In the genomic region with DNA sequence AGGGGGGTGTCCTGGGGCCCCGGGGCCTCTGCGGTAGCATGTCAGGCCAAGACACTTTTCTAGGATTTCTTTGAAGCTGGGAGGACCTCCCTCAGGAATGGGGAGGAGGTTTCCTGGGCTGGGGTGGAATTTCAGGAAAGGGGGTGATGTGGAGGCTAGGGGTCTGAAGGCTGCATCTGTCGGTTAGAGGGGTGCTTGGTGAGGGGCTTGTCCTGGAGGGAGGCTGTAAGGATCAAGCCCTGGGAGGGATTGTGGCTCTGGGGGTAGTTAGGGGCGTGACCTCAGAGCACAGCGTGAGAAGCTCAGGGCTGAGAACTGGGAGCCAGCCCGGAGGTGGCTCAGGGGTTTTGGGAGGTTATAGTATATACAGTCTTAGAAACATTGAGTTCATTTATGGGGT, we compare ENCODE assay signal across 8 cellular contexts.
DNase-seq lines count a peak whose midpoint lies in the region; ATAC-seq and TF ChIP-seq lines count a peak whose summit lies in the region.

No MANE protein-coding gene starts in this region.

- H3K9me3 Mint-ChIP-seq in effector memory CD8-positive, alpha-beta T cell, result no peaks in the 10 kb centered on the region
- H3K9me3 Mint-ChIP-seq in nephron progenitor cell, result no peaks in the 10 kb centered on the region

- H3K27me3 ChIP-seq in BLaER1, result no peaks in the 10 kb centered on the region

- peak overlapping the region; percentile 97 for H3K4me2 ChIP-seq in BLaER1

- peak overlapping the region; percentile 84 to 98 for H3K27ac Mint-ChIP-seq in effector memory CD8-positive, alpha-beta T cell
- H3K27ac Mint-ChIP-seq in nephron progenitor cell, result peak overlapping the region; percentile 80

- peaks cover 4% of the 10 kb centered on the region for H4K20me1 ChIP-seq in BLaER1

- peak overlapping the region; percentile 22 for H3K27ac ChIP-seq in BLaER1

- peak overlapping the region; percentile 36; the same call in 1 of the 2 replicates for H3K4me3 ChIP-seq in BLaER1

- no peak for TF ChIP-seq CTCF in nephron progenitor cell (IDR thresholded peaks at IDR 0.05)

- H3K9ac ChIP-seq in BLaER1, result peak overlapping the region; percentile 60

- peak overlapping the region; percentile 97 to 99 for H3K4me3 Mint-ChIP-seq in effector memory CD8-positive, alpha-beta T cell
- peak overlapping the region; percentile 82 for H3K4me3 Mint-ChIP-seq in nephron progenitor cell

- no peaks in the 10 kb centered on the region for H3K36me3 ChIP-seq in BLaER1

- peaks cover 41 to 42% of the 10 kb centered on the region in 2 donors for H3K4me1 Mint-ChIP-seq in effector memory CD8-positive, alpha-beta T cell (ENCODE audit: low read depth in 2 of 2)
- peaks cover 78% of the 10 kb centered on the region for H3K4me1 Mint-ChIP-seq in nephron progenitor cell

- no peaks in the 10 kb centered on the region for H3K27me3 Mint-ChIP-seq in effector memory CD8-positive, alpha-beta T cell
- H3K27me3 Mint-ChIP-seq in nephron progenitor cell (ENCODE audit: low read depth, poor library complexity), result no peaks in the 10 kb centered on the region

- no peak for ATAC-seq in effector memory CD8-positive, alpha-beta T cell (replicated peaks)

- intact Hi-C loops in posterior cingulate gyrus (cut with DNase I), result no loop called here

- H3K9me3 ChIP-seq in BLaER1, result no peaks in the 10 kb centered on the region

- peaks cover 27% of the 10 kb centered on the region for H3K36me3 Mint-ChIP-seq in effector memory CD8-positive, alpha-beta T cell (ENCODE audit: insufficient read depth)
- H3K36me3 Mint-ChIP-seq in nephron progenitor cell (ENCODE audit: low read depth), result no peaks in the 10 kb centered on the region

- peak; percentile 48 for DNase-seq in OCI-M1 (lab: John Stamatoyannopoulos, UW)
- DNase-seq in effector memory CD8-positive, alpha-beta T cell, result no peak
- peak; percentile 30 for DNase-seq in nephron progenitor cell
- no peak for DNase-seq in NCI-H187 treated with DMSO at 0.1 percent for 48 hours (lab: John Stamatoyannopoulos, UW)
- DNase-seq in posterior cingulate gyrus, result no peak
- no peak for DNase-seq in NCI-H2107 treated with DMSO at 0.1 percent for 48 hours (lab: John Stamatoyannopoulos, UW; ENCODE audit: unreplicated experiment)
- DNase-seq in NCI-H1417 (lab: John Stamatoyannopoulos, UW), result no peak

- H3K4me1 ChIP-seq in BLaER1, result peaks cover 63% of the 10 kb centered on the region

Comparison
In these comparisons a context has a peak if more than half of its experiments do, and no peak if none do; other contexts are left out.
1. DNase-seq: peak in OCI-M1 (single experiment) and nephron progenitor cell (single experiment); none in effector memory CD8-positive, alpha-beta T cell (0 of 3), NCI-H187 treated with DMSO at 0.1 percent for 48 hours (single experiment), posterior cingulate gyrus (0 of 10), NCI-H2107 treated with DMSO at 0.1 percent for 48 hours (single experiment) and NCI-H1417 (0 of 3).